In genomic region chr7:151346180-151346769, GRCh38 we compare ENCODE assay signal across 14 cellular contexts. TPM values are rescaled to one million over a fixed set of nuclear protein-coding genes. Genes with fewer than 3 reads are reported as not detected.
A peak's percentile ranks its signal among the peaks of the same experiment; 100 is the strongest.
DNase-seq lines count a peak whose midpoint lies in the region; ATAC-seq and TF ChIP-seq lines count a peak whose summit lies in the region.
"Had no signal": no experiment of that assay in that cellular context is flagged by ENCODE, and none has a peak within 500 bp of the region (broad histone marks: within the 10 kb centered on the region; RNA-seq: fewer than 3 reads in every experiment).

No MANE protein-coding gene starts in this region.

- H3K4me1 ChIP-seq in adipocyte (ENCODE audit: control insufficient read depth, insufficient read depth, low read length) = peaks cover 27% of the 10 kb centered on the region
- H3K4me1 ChIP-seq: SJCRH30 had no signal

- peaks cover 50% of the 10 kb centered on the region for H3K36me3 ChIP-seq in adipocyte (ENCODE audit: control insufficient read depth, insufficient read depth, low read length, severe bottlenecking)

- no peak for TF ChIP-seq CTCF in CD4-positive, alpha-beta T cell (IDR thresholded peaks at IDR 0.05)
- no peak for TF ChIP-seq CTCF in natural killer cell (IDR thresholded peaks at IDR 0.05)

- peaks cover 63% of the 10 kb centered on the region for H3K36me3 Mint-ChIP-seq in CD4-positive, alpha-beta T cell (ENCODE audit: low read depth)
- peaks cover 7% of the 10 kb centered on the region for H3K36me3 Mint-ChIP-seq in natural killer cell

- peak overlapping the region; percentile 65 for H3K27ac Mint-ChIP-seq in CD4-positive, alpha-beta T cell
- H3K27ac Mint-ChIP-seq in natural killer cell = peak overlapping the region; percentile 47 to 66

- H3K4me3 ChIP-seq in adipocyte (ENCODE audit: low read length) = peak overlapping the region; percentile 1
- H3K4me3 ChIP-seq: SJCRH30 had no signal

- no peak overlapping the region for H3K27ac ChIP-seq in CD4-positive, alpha-beta T cell (ENCODE audit: low read depth, low read length)
- H3K27ac ChIP-seq: SJCRH30 had no signal

- intact Hi-C loops in CD4-positive, alpha-beta T cell (cut with DNase I, micrococcal nuclease) = loop anchor here in 1 of 2 experiments (10.0 kb wide), 2 partner anchors 179 to 1329 kb away; partner anchors contain the start of gene XRCC2
- intact Hi-C loops in natural killer cell (cut with micrococcal nuclease) = loop anchor here (10.0 kb wide), 1 partner anchor 169 kb away; the partner anchor contains the start of gene RHEB

- POLR2A ChIA-PET in CD4-positive, alpha-beta T cell (lab: Charles Lee) = interaction anchor here (0.6 kb wide), 1 partner anchor 286 kb away, joined by 3 read pairs; no protein-coding TSS in a partner anchor

- no peaks in the 10 kb centered on the region for H3K27me3 ChIP-seq in CD4-positive, alpha-beta T cell (ENCODE audit: control insufficient read depth, insufficient read depth, low read length)
- H3K27me3 ChIP-seq in adipocyte (replicated peaks; ENCODE audit: control insufficient read depth, insufficient read depth, low read length) = no peaks in the 10 kb centered on the region
- H3K27me3 ChIP-seq: SJCRH30 had no signal

- H3K9ac ChIP-seq in adipocyte (ENCODE audit: low read length) = peak overlapping the region; percentile 5

- H3K9me3 ChIP-seq in CD4-positive, alpha-beta T cell (ENCODE audit: control insufficient read depth, low read length) = no peaks in the 10 kb centered on the region
- H3K9me3 ChIP-seq in adipocyte (ENCODE audit: control insufficient read depth, low read length) = no peaks in the 10 kb centered on the region
- H3K9me3 ChIP-seq: SJCRH30 had no signal

- CTCF ChIA-PET in CD4-positive, alpha-beta T cell (lab: Charles Lee) = no interaction called here

- peak overlapping the region; percentile 79 for H3K4me3 Mint-ChIP-seq in CD4-positive, alpha-beta T cell
- H3K4me3 Mint-ChIP-seq in natural killer cell = no peak overlapping the region

- H3K4me1 Mint-ChIP-seq in CD4-positive, alpha-beta T cell (ENCODE audit: low read depth) = peaks cover 66% of the 10 kb centered on the region
- peaks cover 19 to 33% of the 10 kb centered on the region in 2 donors for H3K4me1 Mint-ChIP-seq in natural killer cell

- no peaks in the 10 kb centered on the region for H3K9me3 Mint-ChIP-seq in CD4-positive, alpha-beta T cell
- H3K9me3 Mint-ChIP-seq in natural killer cell = no peaks in the 10 kb centered on the region
- H3K9me3 Mint-ChIP-seq: CD4-positive, CD25-positive, alpha-beta regulatory T cell had no signal

- ATAC-seq in CD4-positive, alpha-beta T cell (ENCODE audit: poor library complexity) = no peak
- no peak for ATAC-seq in natural killer cell

- DNase-seq in CD4-positive, alpha-beta T cell = no peak
- DNase-seq in HT-29 (ENCODE audit: low spot score) (peak; percentile 48), adipocyte (ENCODE audit: low read depth) (no peak), natural killer cell (no peak), GOT3 (lab: John Stamatoyannopoulos, UW) (no peak), superior temporal gyrus (ENCODE audit: extremely low spot score) (no peak), GM03348 (ENCODE audit: low spot score) (no peak)
- DNase-seq: CD4-positive, CD25-positive, alpha-beta regulatory T cell; cerebellar nuclear complex; GF-D8; NCI-H146; NCI-H446 treated with DMSO at 0.1 percent for 48 hours; SJCRH30; stimulated activated naive CD4-positive, alpha-beta T cell had no signal

- no peaks in the 10 kb centered on the region for H3K27me3 Mint-ChIP-seq in CD4-positive, alpha-beta T cell
- H3K27me3 Mint-ChIP-seq in natural killer cell (ENCODE audit: low read depth in 2 of 2) = no peaks in the 10 kb centered on the region
- H3K27me3 Mint-ChIP-seq: CD4-positive, CD25-positive, alpha-beta regulatory T cell had no signal

RNA-seq across cellular contexts. Expression of gene NUB1, which starts 4.7 kb away (rescaled TPM):
- total RNA-seq in CD4-positive, alpha-beta T cell = 10 to 100 TPM; 86.0 to 90.4 TPM
- 34.3 and 39.5 TPM in 2 replicates for total RNA-seq in HT-29 (2014; rRNA removed; shearing (Covaris generic))
- 100 to 1,000 TPM; 110 to 113 (median 111) TPM for total RNA-seq in natural killer cell
